ENCODE assay signal across 9 cellular contexts in the genomic region with DNA sequence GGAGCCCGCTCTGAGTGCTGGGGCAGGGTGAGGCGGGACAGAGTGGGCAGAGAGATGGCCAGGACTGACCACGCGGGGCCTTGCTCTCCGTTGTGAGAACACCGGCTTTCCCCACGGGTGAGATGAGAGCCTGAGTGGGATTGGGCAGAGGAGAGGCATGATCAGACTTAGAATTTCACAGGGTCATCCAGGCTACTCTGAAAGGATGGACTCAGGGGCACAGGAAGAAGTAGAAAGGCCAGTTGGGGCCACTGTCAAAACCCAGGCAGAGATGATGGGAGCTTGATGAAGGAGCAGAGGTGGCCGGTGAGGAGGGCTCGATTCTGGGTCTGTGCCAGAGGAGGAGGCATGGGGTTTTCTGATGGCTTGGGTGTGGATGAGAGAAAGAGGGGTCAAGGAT.
"Had no signal": no experiment of that assay in that cellular context is flagged by ENCODE, and none has a peak within 500 bp of the region (broad histone marks: within the 10 kb centered on the region; RNA-seq: fewer than 3 reads in every experiment).

No MANE protein-coding gene starts in this region.

- H3K4me3 Mint-ChIP-seq: GM23338, H9, HFFc6 had no signal

- DNase-seq: GOT3, H7, H9, HCEC 1CT, HFFc6 had no signal

- H3K4me3 ChIP-seq: GM23248, GM23338, HAP-1 had no signal

- H3K36me3 ChIP-seq: HAP-1 had no signal

- H3K4me1 ChIP-seq: HAP-1 had no signal

- H3K9me3 ChIP-seq: HAP-1 had no signal

- H3K9me3 Mint-ChIP-seq: GM23338, HFFc6 had no signal

- ATAC-seq: GM23338, HCT116 had no signal

- H3K9ac ChIP-seq: GM23248 had no signal

- H2AFZ ChIP-seq: GM23248, GM23338 had no signal

- H3K4me2 ChIP-seq: GM23338 had no signal

- H3K27ac Mint-ChIP-seq: GM23338, HFFc6 had no signal

- H3K27ac ChIP-seq: GM23248 had no signal
